7 cellular contexts compared by ENCODE assay signal in the genomic region with DNA sequence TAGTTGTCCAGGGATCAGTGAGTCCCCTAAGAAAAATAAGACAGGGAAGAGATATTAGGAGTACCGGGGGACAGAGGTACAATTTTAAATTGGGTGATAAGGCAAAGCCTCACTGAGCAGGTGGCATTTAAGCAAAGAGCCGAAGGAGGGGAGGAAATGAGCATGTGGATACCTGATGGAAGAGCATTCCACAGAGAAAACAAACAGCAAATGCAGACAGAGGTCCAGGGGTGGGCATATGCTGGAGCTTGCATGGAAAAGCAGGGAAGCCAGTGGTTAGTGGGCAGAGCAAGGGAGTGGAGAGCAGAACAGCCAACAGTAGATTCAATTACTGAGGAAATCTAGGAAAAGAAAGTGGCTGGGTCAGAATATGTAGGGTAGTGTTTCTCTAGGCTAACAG.
"Had no signal": no experiment of that assay in that cellular context is flagged by ENCODE, and none has a peak within 500 bp of the region (broad histone marks: within the 10 kb centered on the region; RNA-seq: fewer than 3 reads in every experiment).

No MANE protein-coding gene starts in this region.

- DNase-seq: H9, HCEC 1CT, HFFc6, KBM-7 had no signal

- H3K4me2 ChIP-seq: GM23338 had no signal

- H2AFZ ChIP-seq: GM23338 had no signal

- H3K27ac ChIP-seq: HL-60 had no signal

- ATAC-seq: GM23338, HepG2 had no signal

- H3K4me3 ChIP-seq: GM23338 had no signal
